ENCODE assay signal across 8 cellular contexts in genomic region chr6:26571592-26572296, GRCh38. TPM values are rescaled to one million over a fixed set of nuclear protein-coding genes. Genes with fewer than 3 reads are reported as not detected.
DNase-seq lines count a peak whose midpoint lies in the region; ATAC-seq and TF ChIP-seq lines count a peak whose summit lies in the region.

No MANE protein-coding gene starts in this region.

- H3K9me3 Mint-ChIP-seq in activated naive CD4-positive, alpha-beta T cell treated with anti-CD3 and anti-CD28 coated beads, Interleukin-2, amount 10 ng/mL, durations not matched to agents 7 days and 5 days = no peaks in the 10 kb centered on the region

- peak overlapping the region; percentile 76 for H3K4me3 Mint-ChIP-seq in activated naive CD4-positive, alpha-beta T cell treated with anti-CD3 and anti-CD28 coated beads, Interleukin-2, amount 10 ng/mL, durations not matched to agents 7 days and 5 days

- H2AFZ ChIP-seq in OCI-LY3 (ENCODE audit: low read depth, low read length) = peak overlapping the region; percentile 98

- H3K27me3 Mint-ChIP-seq in activated naive CD4-positive, alpha-beta T cell treated with anti-CD3 and anti-CD28 coated beads, Interleukin-2, amount 10 ng/mL, durations not matched to agents 7 days and 5 days = peaks cover 34% of the 10 kb centered on the region

- H3K4me3 ChIP-seq in OCI-LY3 (ENCODE audit: low read length) = peak overlapping the region; percentile 92

- no peaks in the 10 kb centered on the region for H3K9me3 ChIP-seq in OCI-LY3 (ENCODE audit: insufficient read depth, low read length)

- H3K4me1 ChIP-seq in OCI-LY3 (ENCODE audit: low read length) = peaks cover 23% of the 10 kb centered on the region

- CTCF ChIA-PET in activated naive CD4-positive, alpha-beta T cell treated with anti-CD3 and anti-CD28 coated beads, Interleukin-2, amount 10 ng/mL, durations not matched to agents 7 days and 5 days (lab: Charles Lee) = interaction anchor here (0.6 to 10.1 kb wide), 9 partner anchors 9 to 1313 kb away, joined by 3 to 115 read pairs (median 3); no protein-coding TSS in a partner anchor

- H3K27ac Mint-ChIP-seq in activated naive CD4-positive, alpha-beta T cell treated with anti-CD3 and anti-CD28 coated beads, Interleukin-2, amount 10 ng/mL, durations not matched to agents 7 days and 5 days = peak overlapping the region; percentile 77

- no peaks in the 10 kb centered on the region for H4K20me1 ChIP-seq in OCI-LY3 (ENCODE audit: insufficient read depth, low read length)

- ATAC-seq in omental fat pad (ENCODE audit: low FRiP score) = peak; percentile 70

- no peaks in the 10 kb centered on the region for H3K79me2 ChIP-seq in OCI-LY3 (ENCODE audit: low read length)

- peak overlapping the region; percentile 95 for H3K4me2 ChIP-seq in OCI-LY3 (ENCODE audit: low read length)

- H3K36me3 ChIP-seq in OCI-LY3 (replicated peaks; ENCODE audit: low read depth, low read length) = no peaks in the 10 kb centered on the region

- peaks cover 44% of the 10 kb centered on the region for H3K4me1 Mint-ChIP-seq in activated naive CD4-positive, alpha-beta T cell treated with anti-CD3 and anti-CD28 coated beads, Interleukin-2, amount 10 ng/mL, durations not matched to agents 7 days and 5 days

- DNase-seq in COR-L47 (lab: John Stamatoyannopoulos, UW) (peak; percentile 82), glomerular endothelial cell (ENCODE audit: extremely low read depth, low read depth, low spot score) (peak; percentile 91), omental fat pad (ENCODE audit: low spot score) (no peak), 8988T (no peak)
- DNase-seq in activated naive CD4-positive, alpha-beta T cell treated with anti-CD3 and anti-CD28 coated beads, Interleukin-2, amount 10 ng/mL, durations not matched to agents 7 days and 5 days = peak; percentile 45
- DNase-seq in NK-92 treated with Interleukin-12 subunit alpha and Interleukin-12 subunit beta, amount 100 ng/mL, for 24 hours (lab: John Stamatoyannopoulos, UW) = no peak

- peak overlapping the region; percentile 75 for H3K9ac ChIP-seq in OCI-LY3 (ENCODE audit: low read length)

- TF ChIP-seq EP300 in Ishikawa (IDR thresholded peaks at IDR 0.05; ENCODE audit: borderline replicate concordance) = no peak

- peak overlapping the region; percentile 69 for H3K27ac ChIP-seq in OCI-LY3 (ENCODE audit: low read length)

- H3K36me3 Mint-ChIP-seq in activated naive CD4-positive, alpha-beta T cell treated with anti-CD3 and anti-CD28 coated beads, Interleukin-2, amount 10 ng/mL, durations not matched to agents 7 days and 5 days = peaks cover 4% of the 10 kb centered on the region

- TF ChIP-seq CTCF in OCI-LY3 (IDR thresholded peaks at IDR 0.05; ENCODE audit: low read depth, low read length) = no peak
- no peak for TF ChIP-seq CTCF in omental fat pad (IDR thresholded peaks at IDR 0.05)

- H3K27me3 ChIP-seq in OCI-LY3 (ENCODE audit: low read depth, low read length) = no peaks in the 10 kb centered on the region

- no peak for TF ChIP-seq RAD21 in Ishikawa (IDR thresholded peaks at IDR 0.05; ENCODE audit: low read depth)

TF ChIP-seq in Ishikawa, 13 proteins besides CTCF, POLR2A, EP300 and RAD21:
- TF ChIP-seq CEBPB (IDR thresholded peaks at IDR 0.05) = 0 out of 2 replicates have a peak, but pooled peaks have one; percentile 5
- TF ChIP-seq TAF1 (IDR thresholded peaks at IDR 0.05; ENCODE audit: low read depth) = no peak
- TF ChIP-seq CREB1 (IDR thresholded peaks at IDR 0.05; ENCODE audit: low read depth) = no peak
- peak; percentile 90 for TF ChIP-seq TEAD4 (IDR thresholded peaks at IDR 0.05)
- no peak; the same call in 1 of the 2 replicates for TF ChIP-seq YY1 (IDR thresholded peaks at IDR 0.05; ENCODE audit: low read depth)
- peak; percentile 44; the same call in 1 of the 2 replicates for TF ChIP-seq ZBTB7A (IDR thresholded peaks at IDR 0.05; ENCODE audit: low read depth)
- TF ChIP-seq NFIC (IDR thresholded peaks at IDR 0.05) = no peak
TF ChIP-seq in Ishikawa: peak in this region for 3.

RNA-seq across cellular contexts. Expression of gene ABT1, which starts 25.0 kb away (rescaled TPM):
- 13.8 and 14.8 TPM in 2 replicates for total RNA-seq in glomerular endothelial cell
- total RNA-seq in omental fat pad = 10 to 100 TPM; 11.0 to 22.1 (median 13.5) TPM

RNA-seq across cellular contexts. Expression of gene HMGN4, which starts 33.6 kb away (rescaled TPM):
- 43.0 and 45.5 TPM in 2 replicates for total RNA-seq in glomerular endothelial cell
- 10 to 100 TPM; 57.5 to 64.1 (median 61.1) TPM for total RNA-seq in omental fat pad

Comparison
In these comparisons a context has a peak if more than half of its experiments do, and no peak if none do; other contexts are left out.
1. DNase-seq: peak in COR-L47 (single experiment), activated naive CD4-positive, alpha-beta T cell treated with anti-CD3 and anti-CD28 coated beads, Interleukin-2, amount 10 ng/mL, durations not matched to agents 7 days and 5 days (single experiment) and glomerular endothelial cell (single experiment); none in omental fat pad (single experiment), 8988T (single experiment) and NK-92 treated with Interleukin-12 subunit alpha and Interleukin-12 subunit beta, amount 100 ng/mL, for 24 hours (single experiment).